Comparison of ENCODE assay signal across 23 cellular contexts in the genomic region with DNA sequence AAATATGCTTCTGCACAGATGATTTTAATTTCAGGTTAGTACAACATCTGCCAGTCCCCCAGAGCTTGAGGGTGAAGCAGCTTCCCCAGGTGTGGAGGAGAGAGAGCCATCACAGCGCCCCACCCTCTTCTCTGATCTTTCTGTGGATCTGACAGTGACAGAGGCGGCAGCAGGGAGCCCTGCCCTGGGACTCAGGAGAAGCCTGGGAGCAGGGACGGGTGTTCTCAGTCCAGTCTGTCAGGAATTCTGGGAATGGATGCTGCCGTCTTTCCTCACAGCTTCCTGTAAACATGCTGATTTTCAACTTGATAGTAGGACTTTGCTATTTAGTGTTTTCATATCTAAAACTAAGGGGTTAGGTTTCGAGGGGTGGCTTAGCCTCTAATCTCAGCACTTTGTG. TPM values are rescaled to one million over a fixed set of nuclear protein-coding genes. Genes with fewer than 3 reads are reported as not detected.
A peak's percentile ranks its signal among the peaks of the same experiment; 100 is the strongest.
DNase-seq lines count a peak whose midpoint lies in the region; ATAC-seq and TF ChIP-seq lines count a peak whose summit lies in the region.
"Had no signal": no experiment of that assay in that cellular context is flagged by ENCODE, and none has a peak within 500 bp of the region (broad histone marks: within the 10 kb centered on the region; RNA-seq: fewer than 3 reads in every experiment).

No MANE protein-coding gene starts in this region.

- intact Hi-C loops in right lobe of liver (cut with DNase I) (no loop called here), dorsolateral prefrontal cortex (cut with DNase I) (no loop called here)

- H3K9me3 Mint-ChIP-seq in brain = peaks cover 0 to 3% (median 0%) of the 10 kb centered on the region in 5 experiments
- H3K9me3 Mint-ChIP-seq: activated naive CD4-positive, alpha-beta T cell treated with anti-CD3 and anti-CD28 coated beads, Interleukin-2, amount 50 U/mL, for 24 hours; activated T-cell treated with anti-CD3 and anti-CD28 coated beads, Interleukin-2, amount 50 U/mL, for 72 hours; HFFc6; mesothelial cell of epicardium; nephron had no signal

- H3K27me3 ChIP-seq in right lobe of liver (no peaks in the 10 kb centered on the region), dorsolateral prefrontal cortex (no peaks in the 10 kb centered on the region)
- H3K27me3 ChIP-seq: SJCRH30 had no signal

- H3K4me3 ChIP-seq in right lobe of liver (no peak overlapping the region), dorsolateral prefrontal cortex (no peak overlapping the region)
- H3K4me3 ChIP-seq: SJCRH30, skin epidermis had no signal

- peak; percentile 57 for DNase-seq in COR-L47 (lab: John Stamatoyannopoulos, UW)
- DNase-seq in NCI-H1417 (lab: John Stamatoyannopoulos, UW) = peak in 2 of 3 experiments; percentile 50 to 86
- peak in 1 of 3 donors; percentile 32 for DNase-seq in right lobe of liver
- no peak for DNase-seq in NCI-H2107 (lab: John Stamatoyannopoulos, UW)
- DNase-seq in erythroblast (lab: John Stamatoyannopoulos, UW) = no peak
- DNase-seq in dorsolateral prefrontal cortex = no peak
- DNase-seq: activated CD8-positive, alpha-beta T cell treated with anti-CD3 and anti-CD28 coated beads, Interleukin-2, amount 10 ng/mL, durations not matched to agents 7 days and 5 days; activated T-cell treated with anti-CD3 and anti-CD28 coated beads, Interleukin-2, amount 50 U/mL, for 72 hours; HFFc6; hippocampal formation; NCI-H774; stimulated activated CD4-positive, alpha-beta T cell treated with anti-CD3 and anti-CD28 coated beads, Interleukin-4, amount 100 ng/mL, for 4 hours; T-helper 2 cell had no signal

- 62% methylated on average over 5 of the region's 5 CpGs for WGBS in right lobe of liver (ENCODE audit: insufficient coverage, low coverage, low lambda C conversion rate, missing lambda C conversion rate)

- H3K27ac ChIP-seq in right lobe of liver = no peak overlapping the region
- no peak overlapping the region for H3K27ac ChIP-seq in dorsolateral prefrontal cortex
- H3K27ac ChIP-seq: C4-2B, KMS-11, SJCRH30, skin epidermis had no signal

- TF ChIP-seq CTCF in brain (conservative IDR thresholded peaks at IDR 0.05) = no peak
- no peak for TF ChIP-seq CTCF in right lobe of liver (IDR thresholded peaks at IDR 0.05)
- no peak for TF ChIP-seq CTCF in dorsolateral prefrontal cortex (IDR thresholded peaks at IDR 0.05 in 54 of 56, conservative IDR thresholded peaks at IDR 0.05 in 2 of 56; ENCODE audit: low read depth in 1 of 56, partially characterized antibody in 56 of 56)

- H3K4me1 Mint-ChIP-seq in brain = peaks cover 36% of the 10 kb centered on the region

- ATAC-seq in right lobe of liver (peak in 3 of 4 donors; percentile 24 to 55 (median 48)), GM18870 (IDR thresholded peaks at IDR 0.05; ENCODE audit: unreplicated experiment) (no peak)
- ATAC-seq: activated CD8-positive, alpha-beta T cell treated with anti-CD3 and anti-CD28 coated beads, Interleukin-2, amount 10 ng/mL, durations not matched to agents 7 days and 5 days had no signal

- peak overlapping the region in 3 of 5 experiments; percentile 3 to 85 (median 23) for H3K27ac Mint-ChIP-seq in brain
- H3K27ac Mint-ChIP-seq: activated CD8-positive, alpha-beta T cell treated with anti-CD3 and anti-CD28 coated beads, Interleukin-2, amount 10 ng/mL, durations not matched to agents 7 days and 5 days; activated T-cell treated with anti-CD3 and anti-CD28 coated beads, Interleukin-2, amount 50 U/mL, for 72 hours; mesothelial cell of epicardium; nephron; progenitor cell of endocrine pancreas had no signal

- no peaks in the 10 kb centered on the region for H3K36me3 Mint-ChIP-seq in brain
- H3K36me3 Mint-ChIP-seq: activated naive CD4-positive, alpha-beta T cell treated with anti-CD3 and anti-CD28 coated beads, Interleukin-2, amount 50 U/mL, for 24 hours; mesothelial cell of epicardium had no signal

- H3K4me1 ChIP-seq in right lobe of liver = no peaks in the 10 kb centered on the region

- no peaks in the 10 kb centered on the region for H3K27me3 Mint-ChIP-seq in brain
- H3K27me3 Mint-ChIP-seq: activated naive CD4-positive, alpha-beta T cell treated with anti-CD3 and anti-CD28 coated beads, Interleukin-2, amount 50 U/mL, for 24 hours; progenitor cell of endocrine pancreas had no signal

- TF ChIP-seq POLR2A in right lobe of liver (IDR thresholded peaks at IDR 0.05) (no peak), erythroblast (IDR thresholded peaks at IDR 0.05; ENCODE audit: low read length) (no peak)

- H3K36me3 ChIP-seq in right lobe of liver = no peaks in the 10 kb centered on the region
- H3K36me3 ChIP-seq: SJCRH30 had no signal

- no peaks in the 10 kb centered on the region for H3K9me3 ChIP-seq in right lobe of liver
- H3K9me3 ChIP-seq: SJCRH30 had no signal

- H3K4me3 Mint-ChIP-seq in brain = no peak overlapping the region
- H3K4me3 Mint-ChIP-seq: activated CD8-positive, alpha-beta T cell treated with anti-CD3 and anti-CD28 coated beads, Interleukin-2, amount 10 ng/mL, durations not matched to agents 7 days and 5 days; HFFc6; mesothelial cell of epicardium; nephron had no signal

RNA-seq across cellular contexts. Expression of gene RAB8B, which starts 11.4 kb away (rescaled TPM):
- 3.1 TPM for polyA plus RNA-seq in brain (ENCODE audit: insufficient read depth, low read depth, low replicate concordance)
- total RNA-seq in right lobe of liver = 10 to 100 TPM in 4 of 6 experiments, 1 to 10 TPM in 2; 5.8 to 50.7 (median 14.3) TPM
- 10 to 100 TPM; 22.5 to 54.3 (median 36.0) TPM for total RNA-seq in dorsolateral prefrontal cortex

RNA-seq across cellular contexts. Expression of gene RPS27L, which starts 20.8 kb away (rescaled TPM):
- 40.2 TPM for polyA plus RNA-seq in brain (ENCODE audit: insufficient read depth, low read depth, low replicate concordance)
- total RNA-seq in right lobe of liver = 100 to 1,000 TPM in 3 of 6 experiments, 10 to 100 TPM in 3; 63.9 to 115 (median 99.8) TPM
- total RNA-seq in dorsolateral prefrontal cortex = 10 to 100 TPM; 35.0 to 86.0 (median 57.2) TPM

RNA-seq across cellular contexts. Expression of gene LACTB, which starts 56.4 kb away (rescaled TPM):
- polyA plus RNA-seq in brain (ENCODE audit: insufficient read depth, low read depth, low replicate concordance) = 4.5 TPM
- total RNA-seq in right lobe of liver (10 to 100 TPM; 16.4 to 34.8 (median 21.5) TPM), dorsolateral prefrontal cortex (10 to 100 TPM in 70 of 120 experiments, 1 to 10 TPM in 50; 6.5 to 17.1 (median 10.3) TPM)

Comparison
In these comparisons a context has a peak if more than half of its experiments do, and no peak if none do; other contexts are left out.
1. DNase-seq: peak in COR-L47 (single experiment) and NCI-H1417 (2 of 3); none in NCI-H2107 (single experiment), erythroblast (0 of 2) and dorsolateral prefrontal cortex (0 of 10).